In the genomic region with DNA sequence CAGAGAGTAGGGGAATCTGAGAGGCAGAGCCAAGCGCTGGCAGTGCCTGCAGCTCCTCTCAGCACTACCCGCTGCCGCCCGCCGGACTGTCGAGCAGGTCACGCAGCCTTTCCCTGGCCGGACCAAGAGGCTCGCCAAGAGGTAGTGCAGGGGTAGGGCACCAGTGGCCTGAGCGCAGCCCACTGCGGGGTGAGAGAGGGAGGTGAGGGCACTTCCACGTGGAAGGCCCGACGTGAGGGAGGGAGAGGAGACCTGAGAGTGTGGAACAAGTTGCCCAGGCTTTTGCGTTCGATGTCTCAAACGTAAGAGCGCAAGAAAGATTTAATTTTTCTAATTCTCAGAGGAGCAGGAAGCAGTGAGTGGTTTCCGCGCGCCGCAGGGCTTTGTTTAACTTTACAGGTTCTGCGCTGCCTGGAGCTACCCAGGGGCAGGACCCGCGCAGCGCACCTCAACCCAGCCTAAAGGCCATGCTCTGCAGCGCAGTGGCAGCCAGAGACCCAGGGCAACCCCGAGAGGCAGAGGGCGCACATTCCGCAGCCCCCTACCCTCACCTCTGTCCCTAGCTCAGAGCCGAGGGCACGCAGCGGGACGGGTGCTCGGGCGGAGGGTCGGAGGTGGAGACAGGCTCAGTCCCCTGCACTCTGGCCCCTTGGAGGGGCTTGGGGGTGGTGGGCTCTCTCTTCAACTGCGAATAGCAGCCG, we compare ENCODE assay signal across 19 cellular contexts. TPM values are rescaled to one million over a fixed set of nuclear protein-coding genes. Genes with fewer than 3 reads are reported as not detected.
DNase-seq lines count a peak whose midpoint lies in the region; ATAC-seq lines count a peak whose summit lies in the region.
"Had no signal": no experiment of that assay in that cellular context is flagged by ENCODE, and none has a peak within 500 bp of the region (broad histone marks: within the 10 kb centered on the region; RNA-seq: fewer than 3 reads in every experiment).

No MANE protein-coding gene starts in this region.

- ATAC-seq in aorta (ENCODE audit: low FRiP score) (no peak), HG03045 (IDR thresholded peaks at IDR 0.05; ENCODE audit: unreplicated experiment) (no peak)

- H3K4me1 ChIP-seq in HUES64 (ENCODE audit: insufficient read depth, low read length): peaks cover 4% of the 10 kb centered on the region; the same call in 1 of the 2 replicates
- H3K4me1 ChIP-seq in iPS DF 6.9 (ENCODE audit: control insufficient read depth, insufficient read depth, low read length): no peaks in the 10 kb centered on the region
- H3K4me1 ChIP-seq in aorta (ENCODE audit: control insufficient read depth in 1 of 2, insufficient read depth in 2 of 2, low read length in 2 of 2): no peaks in the 10 kb centered on the region

- intact Hi-C loops in aorta (cut with DNase I): no loop called here

- DNase-seq in ELF-1 (ENCODE audit: low read depth, low spot score) (peak; percentile 41), iPS DF 6.9 (ENCODE audit: low read depth, low spot score) (no peak), left kidney (ENCODE audit: low read depth, low spot score) (peak; percentile 13), SIG-M5 treated with dmso at 0.1 percent for 504 hours (lab: John Stamatoyannopoulos, UW; ENCODE audit: unreplicated experiment) (no peak), aorta (no peak), NCI-H510A treated with DMSO at 0.1 percent for 48 hours (lab: John Stamatoyannopoulos, UW) (no peak)
- DNase-seq: 8988T; CD4-positive, alpha-beta memory T cell; DND-41; GF-D8; KG1; NCI-H1436 treated with DMSO at 0.1 percent for 48 hours; NCI-H2029 treated with DMSO at 0.1 percent for 48 hours; NCI-H2227 treated with DMSO at 0.1 percent for 48 hours; NCI-H524 treated with DMSO at 0.1 percent for 48 hours had no signal

- H3K27ac ChIP-seq in HUES64 (ENCODE audit: low read depth, low read length): no peak overlapping the region
- no peak overlapping the region for H3K27ac ChIP-seq in iPS DF 6.9 (ENCODE audit: low read length)
- H3K27ac ChIP-seq in aorta (ENCODE audit: low read depth in 1 of 2, low read length in 2 of 2): no peak overlapping the region
- H3K27ac ChIP-seq: SK-N-MC had no signal

- H3K27me3 ChIP-seq in HUES64 (ENCODE audit: insufficient read depth, low read length) (peaks cover 87% of the 10 kb centered on the region), iPS DF 6.9 (ENCODE audit: control insufficient read depth, insufficient read depth, low read length) (peaks cover 40% of the 10 kb centered on the region), aorta (ENCODE audit: control insufficient read depth in 1 of 2, insufficient read depth in 2 of 2, low read length in 1 of 2) (peaks cover 0 to 3% of the 10 kb centered on the region in 2 donors)

- H3K36me3 ChIP-seq in HUES64 (ENCODE audit: insufficient read depth, low read length): no peaks in the 10 kb centered on the region
- no peaks in the 10 kb centered on the region for H3K36me3 ChIP-seq in iPS DF 6.9 (ENCODE audit: control insufficient read depth, insufficient read depth, low read length)
- H3K36me3 ChIP-seq in aorta (ENCODE audit: control insufficient read depth in 1 of 2, insufficient read depth in 2 of 2, low read length in 1 of 2): no peaks in the 10 kb centered on the region

- 0 out of 2 replicates have a peak overlapping the region, but pooled peaks have one; percentile 43 for H3K9ac ChIP-seq in HUES64 (ENCODE audit: low read depth, low read length)

- H3K4me3 ChIP-seq in HUES64 (ENCODE audit: low read length) (peak overlapping the region; percentile 56), iPS DF 6.9 (ENCODE audit: low read length) (peak overlapping the region; percentile 32; the same call in 1 of the 2 replicates), aorta (ENCODE audit: low read length in 2 of 2) (no peak overlapping the region)
- H3K4me3 ChIP-seq: SK-N-MC had no signal

- 5% methylated on average over 39 of the region's 39 CpGs for WGBS in HUES64
- WGBS in iPS DF 6.9 (ENCODE audit: insufficient coverage, insufficient read length): no CpG with 5 or more reads among the region's 39 CpGs
- WGBS in aorta, 2 donors: 5 to 27% methylated on average over 39 of the region's 39 CpGs

- H3K9me3 ChIP-seq in HUES64 (ENCODE audit: insufficient read depth, low read depth, low read length) (no peaks in the 10 kb centered on the region), iPS DF 6.9 (ENCODE audit: control insufficient read depth, insufficient read depth, low read length) (no peaks in the 10 kb centered on the region), aorta (ENCODE audit: control insufficient read depth, low read length) (no peaks in the 10 kb centered on the region)

RNA-seq across cellular contexts. Expression of a gene that starts 14.9 kb away (rescaled TPM):
- 0.70 TPM for polyA plus RNA-seq in HUES64 (2013, experiment 1 of 2)
- polyA plus RNA-seq in HUES64 (2013, experiment 2 of 2): 0.82 TPM
- total RNA-seq in aorta: not detected
- not detected for polyA plus RNA-seq in aorta
- total RNA-seq: CD4-positive, alpha-beta memory T cell had no signal
- polyA plus RNA-seq: BJ; CD4-positive, alpha-beta memory T cell had no signal

Comparison
In these comparisons a context has a peak if more than half of its experiments do, and no peak if none do; other contexts are left out.
1. DNase-seq: peak in ELF-1 (single experiment) and left kidney (single experiment); none in iPS DF 6.9 (single experiment), SIG-M5 treated with dmso at 0.1 percent for 504 hours (single experiment), aorta (0 of 2) and NCI-H510A treated with DMSO at 0.1 percent for 48 hours (single experiment).
2. H3K4me3 ChIP-seq: peak in HUES64 (single experiment) and iPS DF 6.9 (single experiment); none in aorta (0 of 2).